ENCODE assay signal across 13 cellular contexts in the genomic region with DNA sequence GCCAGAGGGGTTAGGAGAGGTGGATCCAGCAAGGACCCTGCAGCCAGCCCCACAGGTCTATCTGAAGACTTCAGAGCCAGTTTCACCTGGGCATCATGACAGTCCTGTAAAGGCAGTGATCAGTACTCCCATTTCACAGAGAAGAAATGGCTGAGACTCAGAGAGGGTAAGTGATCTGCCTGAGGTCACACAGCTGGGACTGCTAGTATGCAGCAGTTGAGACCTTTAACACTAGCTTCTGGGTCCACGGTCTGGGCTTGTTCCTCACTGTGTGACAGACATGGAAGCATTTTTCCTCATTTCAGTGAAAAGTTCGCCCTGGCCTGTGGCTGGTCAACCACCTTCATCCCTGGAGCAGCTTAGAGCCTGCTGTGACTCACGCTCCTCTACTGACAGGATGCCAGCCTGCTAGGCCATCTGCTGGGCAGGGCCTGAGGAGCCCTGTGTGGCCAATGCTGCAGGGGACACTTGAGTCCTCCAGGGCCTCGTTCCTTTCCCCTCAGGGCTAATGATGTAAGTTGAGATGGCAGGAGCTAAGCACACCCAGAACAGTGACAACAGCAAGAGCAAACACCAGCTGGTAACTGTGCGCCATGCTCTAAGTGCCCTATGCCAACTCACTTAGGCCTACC.
DNase-seq lines count a peak whose midpoint lies in the region; ATAC-seq and TF ChIP-seq lines count a peak whose summit lies in the region.
"Had no signal": no experiment of that assay in that cellular context is flagged by ENCODE, and none has a peak within 500 bp of the region (broad histone marks: within the 10 kb centered on the region; RNA-seq: fewer than 3 reads in every experiment).

No MANE protein-coding gene starts in this region.

- WGBS in mammary epithelial cell (ENCODE audit: low coverage, missing lambda C conversion rate): 62% methylated on average over 2 of the region's 5 CpGs

- intact Hi-C loops in MCF 10A (cut with micrococcal nuclease): no loop called here
- intact Hi-C loops in mammary epithelial cell (cut with micrococcal nuclease): no loop called here
- intact Hi-C loops in upper lobe of right lung (cut with DNase I): no loop called here

- in situ Hi-C loops in mammary epithelial cell (cut with MboI; ENCODE audit: low sequenced_read_pairs in 2 of 2): no loop called here

- dilution Hi-C loops in mammary epithelial cell (cut with HindIII; ENCODE audit: low sequenced_read_pairs): no loop called here

- no peaks in the 10 kb centered on the region for H3K4me1 Mint-ChIP-seq in MCF 10A (ENCODE audit: insufficient read depth, unreplicated experiment)
- H3K4me1 Mint-ChIP-seq: stimulated activated naive B cell treated with anti-CD40 and anti-IgM and Interleukin-4, amounts not matched to agents 10 μg/mL and 1 μg/mL and 100 μg/mL, for 72 hours had no signal

- H3K27ac ChIP-seq in mammary epithelial cell (ENCODE audit: insufficient read depth, low read depth, low read length) (no peak overlapping the region), upper lobe of right lung (no peak overlapping the region)
- H3K27ac ChIP-seq: Peyer's patch had no signal

- no peak overlapping the region for H3K4me3 ChIP-seq in mammary epithelial cell (replicated peaks in 1 of 3; ENCODE audit: insufficient read depth in 1 of 3, low read depth in 2 of 3, low read length in 3 of 3)
- no peak overlapping the region for H3K4me3 ChIP-seq in upper lobe of right lung
- H3K4me3 ChIP-seq: Peyer's patch had no signal

- no peaks in the 10 kb centered on the region for H3K36me3 ChIP-seq in mammary epithelial cell (ENCODE audit: insufficient read depth, low read length)
- H3K36me3 ChIP-seq in upper lobe of right lung: no peaks in the 10 kb centered on the region
- H3K36me3 ChIP-seq: Peyer's patch had no signal

- DNase-seq in MCF 10A (ENCODE audit: unreplicated experiment) (peak; percentile 9), mammary epithelial cell (no peak), NCI-H2196 (lab: John Stamatoyannopoulos, UW; ENCODE audit: unreplicated experiment) (peak; percentile 92), cerebellar cortex (ENCODE audit: low spot score) (peak; percentile 68), upper lobe of right lung (no peak), amniotic stem cell (lab: John Stamatoyannopoulos, UW) (no peak), GM19240 (ENCODE audit: insufficient read length, low spot score) (no peak)
- DNase-seq in NK-92 treated with Interleukin-12 subunit alpha and Interleukin-12 subunit beta, amount 100 ng/mL, for 24 hours (lab: John Stamatoyannopoulos, UW): no peak
- DNase-seq: activated CD4-positive, alpha-beta memory T cell treated with anti-CD3 and anti-CD28 coated beads for 36 hours; activated naive CD4-positive, alpha-beta T cell treated with anti-CD3 and anti-CD28 coated beads for 36 hours; Peyer's patch; stimulated activated CD4-positive, alpha-beta T cell treated with anti-CD3 and anti-CD28 coated beads, Interleukin-2, amount 100 ng/mL, for 48 hours; stimulated activated naive B cell treated with anti-CD40 and anti-IgM and Interleukin-4, amounts not matched to agents 10 μg/mL and 1 μg/mL and 100 μg/mL, for 72 hours had no signal

- no peaks in the 10 kb centered on the region for H3K27me3 Mint-ChIP-seq in MCF 10A (ENCODE audit: insufficient read depth, unreplicated experiment)
- H3K27me3 Mint-ChIP-seq: stimulated activated naive B cell treated with anti-CD40 and anti-IgM and Interleukin-4, amounts not matched to agents 10 μg/mL and 1 μg/mL and 100 μg/mL, for 72 hours had no signal

- no peak overlapping the region for H2AFZ ChIP-seq in mammary epithelial cell (ENCODE audit: low read depth, low read length)

- POLR2A ChIA-PET in MCF 10A (lab: Yijun Ruan, JAX): no interaction called here

- H3K27me3 ChIP-seq in mammary epithelial cell (ENCODE audit: insufficient read depth, low read length): no peaks in the 10 kb centered on the region
- no peaks in the 10 kb centered on the region for H3K27me3 ChIP-seq in upper lobe of right lung
- H3K27me3 ChIP-seq: Peyer's patch had no signal

- no peak overlapping the region for H3K4me3 Mint-ChIP-seq in MCF 10A (ENCODE audit: unreplicated experiment)
- H3K4me3 Mint-ChIP-seq: activated CD4-positive, alpha-beta memory T cell treated with anti-CD3 and anti-CD28 coated beads for 36 hours; activated naive CD4-positive, alpha-beta T cell treated with anti-CD3 and anti-CD28 coated beads for 36 hours; stimulated activated naive B cell treated with anti-CD40 and anti-IgM and Interleukin-4, amounts not matched to agents 10 μg/mL and 1 μg/mL and 100 μg/mL, for 72 hours had no signal

- H3K4me1 ChIP-seq in mammary epithelial cell (ENCODE audit: insufficient read depth, low read length) (peaks cover 3% of the 10 kb centered on the region), upper lobe of right lung (no peaks in the 10 kb centered on the region)

- H4K20me1 ChIP-seq in mammary epithelial cell (ENCODE audit: insufficient read depth, low read length): no peaks in the 10 kb centered on the region

- TF ChIP-seq CTCF in MCF 10A (IDR thresholded peaks at IDR 0.05; ENCODE audit: unreplicated experiment) (no peak), mammary epithelial cell (conservative IDR thresholded peaks at IDR 0.05 in 1 of 2, IDR thresholded peaks at IDR 0.05 in 1 of 2; ENCODE audit: extremely low read depth in 1 of 2, insufficient read depth in 1 of 2, low read depth in 1 of 2, low read length in 2 of 2) (peak in 1 of 2 donors; percentile 9), upper lobe of right lung (IDR thresholded peaks at IDR 0.05) (no peak)

- no peak overlapping the region for H3K27ac Mint-ChIP-seq in MCF 10A (ENCODE audit: low read depth, unreplicated experiment)
- H3K27ac Mint-ChIP-seq: activated CD4-positive, alpha-beta memory T cell treated with anti-CD3 and anti-CD28 coated beads for 36 hours; activated naive CD4-positive, alpha-beta T cell treated with anti-CD3 and anti-CD28 coated beads for 36 hours; stimulated activated naive B cell treated with anti-CD40 and anti-IgM and Interleukin-4, amounts not matched to agents 10 μg/mL and 1 μg/mL and 100 μg/mL, for 72 hours had no signal

- no peak overlapping the region for H3K9ac ChIP-seq in mammary epithelial cell (ENCODE audit: insufficient read depth, low read length)

- H3K79me2 ChIP-seq in mammary epithelial cell (ENCODE audit: insufficient read depth, low read length): no peaks in the 10 kb centered on the region

- H3K9me3 Mint-ChIP-seq in MCF 10A (ENCODE audit: unreplicated experiment): peaks cover 17% of the 10 kb centered on the region
- H3K9me3 Mint-ChIP-seq: activated CD4-positive, alpha-beta memory T cell treated with anti-CD3 and anti-CD28 coated beads for 36 hours; activated naive CD4-positive, alpha-beta T cell treated with anti-CD3 and anti-CD28 coated beads for 36 hours; stimulated activated naive B cell treated with anti-CD40 and anti-IgM and Interleukin-4, amounts not matched to agents 10 μg/mL and 1 μg/mL and 100 μg/mL, for 72 hours had no signal

- ATAC-seq in upper lobe of right lung: peak; percentile 45
- ATAC-seq: stimulated activated naive B cell treated with anti-CD40 and anti-IgM and Interleukin-4, amounts not matched to agents 10 μg/mL and 1 μg/mL and 100 μg/mL, for 72 hours had no signal

- peaks cover 6% of the 10 kb centered on the region for H3K36me3 Mint-ChIP-seq in MCF 10A (ENCODE audit: insufficient read depth, unreplicated experiment)
- H3K36me3 Mint-ChIP-seq: activated CD4-positive, alpha-beta memory T cell treated with anti-CD3 and anti-CD28 coated beads for 36 hours; stimulated activated naive B cell treated with anti-CD40 and anti-IgM and Interleukin-4, amounts not matched to agents 10 μg/mL and 1 μg/mL and 100 μg/mL, for 72 hours had no signal

- BruUV-seq in MCF 10A (replicated peaks; lab: Mats Ljungman, UMichigan) (no TSS peak), mammary epithelial cell (replicated peaks; lab: Mats Ljungman, UMichigan) (no TSS peak)

- no peak overlapping the region for H3K4me2 ChIP-seq in mammary epithelial cell (ENCODE audit: insufficient read depth, low read depth, low read length)

- CTCF ChIA-PET in MCF 10A (lab: Yijun Ruan, JAX): no interaction called here
- CTCF ChIA-PET in mammary epithelial cell (lab: Charles Lee; ENCODE audit: low non-redundant PET): no interaction called here

- H3K9me3 ChIP-seq in mammary epithelial cell (replicated peaks; ENCODE audit: insufficient read depth, low read length) (no peaks in the 10 kb centered on the region), upper lobe of right lung (no peaks in the 10 kb centered on the region)
- H3K9me3 ChIP-seq: Peyer's patch had no signal

Comparison
In these comparisons a context has a peak if more than half of its experiments do, and no peak if none do; other contexts are left out.
1. DNase-seq: peak in MCF 10A (single experiment), NCI-H2196 (single experiment) and cerebellar cortex (single experiment); none in mammary epithelial cell (single experiment), upper lobe of right lung (single experiment), NK-92 treated with Interleukin-12 subunit alpha and Interleukin-12 subunit beta, amount 100 ng/mL, for 24 hours (single experiment), amniotic stem cell (single experiment) and GM19240 (single experiment).